Comparison of ENCODE assay signal across 8 cellular contexts in the genomic region with DNA sequence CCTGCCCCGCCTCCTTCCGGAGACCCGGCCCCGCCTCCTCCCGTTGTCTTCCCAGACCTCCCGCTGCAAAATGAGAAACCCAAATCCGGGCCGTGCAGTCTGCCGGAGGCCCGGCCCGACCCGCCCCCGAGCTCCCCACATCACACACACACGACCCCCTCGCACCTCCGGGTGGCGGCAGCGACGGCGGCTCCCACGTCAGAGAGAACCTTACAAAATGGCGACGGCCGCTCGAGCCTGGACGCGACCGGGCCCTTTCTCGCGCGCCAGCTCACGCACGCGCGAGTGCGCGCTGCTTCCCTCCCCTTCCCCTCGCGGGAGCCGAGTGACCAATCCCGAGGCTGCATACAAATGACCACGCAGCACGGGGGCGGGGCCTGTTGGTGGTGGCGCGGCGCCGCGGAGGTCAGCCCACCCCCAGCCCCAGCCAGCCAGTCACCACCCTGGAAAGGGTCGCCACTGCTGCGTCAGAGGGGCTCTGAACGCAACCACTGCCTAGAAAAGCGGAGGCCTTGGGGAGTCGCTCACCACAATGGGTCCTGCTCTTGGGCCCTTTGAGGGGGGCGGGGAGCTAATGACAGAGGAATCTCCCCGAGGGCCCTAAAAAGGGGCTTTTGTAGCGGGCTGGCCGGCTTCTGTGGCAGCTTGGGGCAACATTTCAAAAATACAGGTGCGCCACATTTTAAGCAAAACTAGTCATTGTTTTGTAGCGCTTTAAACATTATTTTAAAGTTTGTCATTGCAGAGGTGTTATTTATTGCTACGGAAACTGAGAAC.
DNase-seq lines count a peak whose midpoint lies in the region; ATAC-seq and TF ChIP-seq lines count a peak whose summit lies in the region.

A gene with protein sequence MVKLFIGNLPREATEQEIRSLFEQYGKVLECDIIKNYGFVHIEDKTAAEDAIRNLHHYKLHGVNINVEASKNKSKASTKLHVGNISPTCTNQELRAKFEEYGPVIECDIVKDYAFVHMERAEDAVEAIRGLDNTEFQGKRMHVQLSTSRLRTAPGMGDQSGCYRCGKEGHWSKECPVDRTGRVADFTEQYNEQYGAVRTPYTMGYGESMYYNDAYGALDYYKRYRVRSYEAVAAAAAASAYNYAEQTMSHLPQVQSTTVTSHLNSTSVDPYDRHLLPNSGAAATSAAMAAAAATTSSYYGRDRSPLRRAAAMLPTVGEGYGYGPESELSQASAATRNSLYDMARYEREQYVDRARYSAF (minus strand): TSS at position 289 of the 777 bp plus-strand sequence. CDS start 808 bp downstream, outside the sequence.

- no peak for TF ChIP-seq CTCF in choroid plexus epithelial cell (conservative IDR thresholded peaks at IDR 0.05; ENCODE audit: low read depth, low read length)

- DNase-seq in NCI-H526 (lab: John Stamatoyannopoulos, UW) (peak; percentile 94 to 99), choroid plexus epithelial cell (ENCODE audit: low read depth) (peak; percentile 95), kidney tubule cell (ENCODE audit: low spot score) (peak; percentile 95)
- DNase-seq in activated CD4-positive, alpha-beta T cell treated with anti-CD3 and anti-CD28 coated beads for 4 hours: peak; percentile 91 to 93
- peak; percentile 79 to 86 for DNase-seq in stimulated activated CD4-positive, alpha-beta T cell treated with anti-CD3 and anti-CD28 coated beads, Interleukin-1b, Interleukin-23, amount 100 ng/mL, for 1 hour (ENCODE audit: low read depth in 2 of 2)

- peak within 1 kb of the TSS; percentile 91 for H3K27ac ChIP-seq in BLaER1

- H4K20me1 ChIP-seq in BLaER1: peaks cover 42% of the 10 kb centered on the region

- H3K4me3 ChIP-seq in BLaER1 (peak within 1 kb of the TSS; percentile 72), choroid plexus epithelial cell (ENCODE audit: low read depth, low read length) (peak within 1 kb of the TSS; percentile 83)

- peak within 1 kb of the TSS; percentile 86 for H3K9ac ChIP-seq in BLaER1

- H3K4me2 ChIP-seq in BLaER1: peak within 1 kb of the TSS; percentile 98

- H3K27me3 ChIP-seq in BLaER1: no peaks in the 10 kb centered on the region

- H3K4me1 ChIP-seq in BLaER1: peaks cover 54% of the 10 kb centered on the region

- ATAC-seq in GM19328 (IDR thresholded peaks at IDR 0.05; ENCODE audit: unreplicated experiment) (peak; percentile 88), HG03469 (IDR thresholded peaks at IDR 0.05; ENCODE audit: unreplicated experiment) (peak; percentile 70)

- H3K9me3 ChIP-seq in BLaER1: peaks cover 8% of the 10 kb centered on the region; the same call in 1 of the 2 replicates

- peaks cover 16% of the 10 kb centered on the region; the same call in 1 of the 2 replicates for H3K36me3 ChIP-seq in BLaER1

Comparison
In these comparisons a context has a peak if more than half of its experiments do, and no peak if none do; other contexts are left out.
1. Peak in every context shown above with its lines: DNase-seq, ATAC-seq, H3K4me3 ChIP-seq and H3K27ac ChIP-seq.